8 cellular contexts compared by ENCODE assay signal in the genomic region with DNA sequence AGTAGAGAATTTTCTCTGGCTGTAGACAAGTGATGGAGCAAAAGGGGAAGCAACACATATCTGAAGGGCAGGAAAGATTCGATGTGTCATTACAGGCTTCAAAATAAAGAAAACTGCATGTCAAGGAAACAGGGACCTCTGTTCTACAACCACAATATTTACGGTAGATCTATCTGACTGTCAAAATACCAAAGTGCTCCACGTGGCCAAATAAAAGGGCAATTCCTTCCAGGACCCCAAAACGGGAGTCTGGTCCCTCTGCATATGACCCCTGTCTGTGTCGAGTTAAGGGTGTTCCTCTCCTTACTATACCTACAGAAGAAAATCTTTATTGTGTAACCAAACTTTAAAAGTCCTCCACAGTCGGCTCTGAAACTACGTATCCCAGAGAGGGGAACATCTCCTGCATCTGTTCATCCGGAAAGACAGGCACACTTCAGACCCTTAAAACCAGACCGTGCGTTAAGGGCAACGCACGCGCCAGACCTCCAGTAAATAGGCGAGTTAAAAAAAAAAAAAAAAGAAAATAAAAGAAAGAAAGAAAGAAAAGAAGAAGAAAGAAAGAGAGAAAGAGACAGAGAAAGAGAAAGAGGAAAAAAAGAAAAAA. TPM values are rescaled to one million over a fixed set of nuclear protein-coding genes. Genes with fewer than 3 reads are reported as not detected.
DNase-seq lines count a peak whose midpoint lies in the region; ATAC-seq and TF ChIP-seq lines count a peak whose summit lies in the region.

No MANE protein-coding gene starts in this region.

- H3K27me3 ChIP-seq in ACC112 (ENCODE audit: insufficient read depth, low read length) (no peaks in the 10 kb centered on the region), HCT116 (ENCODE audit: insufficient read depth, low read length) (no peaks in the 10 kb centered on the region), subcutaneous abdominal adipose tissue (ENCODE audit: control insufficient read depth in 5 of 5, insufficient read depth in 4 of 5, low read length in 5 of 5) (no peaks in the 10 kb centered on the region)

- ATAC-seq in HCT116 (no peak), WTC11 (no peak), HG03439 (IDR thresholded peaks at IDR 0.05; ENCODE audit: unreplicated experiment) (no peak)

- TF ChIP-seq CTCF in HCT116 (IDR thresholded peaks at IDR 0.05 in 2 of 3, conservative IDR thresholded peaks at IDR 0.05 in 1 of 3; ENCODE audit: borderline replicate concordance in 1 of 3, insufficient read depth in 1 of 3, low read depth in 2 of 3, low read length in 2 of 3) (no peak), WTC11 (IDR thresholded peaks at IDR 0.05) (no peak)

- TSS peak; percentile 74 for BruUV-seq in HCT116 (replicated peaks; lab: Mats Ljungman, UMichigan)

- intact Hi-C loops in HCT116 (cut with micrococcal nuclease), result no loop called here

- no peaks in the 10 kb centered on the region for H3K9me2 ChIP-seq in HCT116 (ENCODE audit: insufficient read depth)

- peak overlapping the region; percentile 95 for H3K4me3 Mint-ChIP-seq in WTC11

- no peak for TF ChIP-seq RAD21 in HCT116 (IDR thresholded peaks at IDR 0.05; ENCODE audit: low read depth)

- TF ChIP-seq POLR2A in HCT116 (IDR thresholded peaks at IDR 0.05; ENCODE audit: borderline replicate concordance, extremely low read depth, insufficient read depth, insufficient read length), result no peak

- H3K36me3 ChIP-seq in ACC112 (ENCODE audit: insufficient read depth, low read length) (no peaks in the 10 kb centered on the region; the same call in 1 of the 2 replicates), HCT116 (ENCODE audit: control insufficient read depth in 1 of 2, insufficient read depth in 2 of 2, low read length in 2 of 2) (peaks cover 0 to 9% of the 10 kb centered on the region in 2 experiments; a peak in 1 of 4 replicates), subcutaneous abdominal adipose tissue (ENCODE audit: control insufficient read depth in 5 of 5, insufficient read depth in 5 of 5, low read length in 5 of 5) (no peaks in the 10 kb centered on the region)

- peak overlapping the region; percentile 97 for H3K4me2 ChIP-seq in HCT116 (ENCODE audit: low read length)

- H3K79me2 ChIP-seq in ACC112 (ENCODE audit: control insufficient read depth, insufficient read depth, low read length, unreplicated experiment) (peaks cover 50% of the 10 kb centered on the region), HCT116 (ENCODE audit: insufficient read depth, low read length) (peaks cover 58% of the 10 kb centered on the region)

- peaks cover 21% of the 10 kb centered on the region for H3K4me1 Mint-ChIP-seq in WTC11

- RAD21 ChIA-PET in HCT116 (lab: Charles Lee; ENCODE audit: low non-redundant PET in 1 of 2, low total read pairs in 2 of 2, uncharacterized antibody in 2 of 2, unreplicated experiment in 2 of 2), result no interaction called here

- peaks cover 13% of the 10 kb centered on the region for H3K9me3 Mint-ChIP-seq in WTC11

- peaks cover 6% of the 10 kb centered on the region for H3K4me1 ChIP-seq in ACC112 (ENCODE audit: control insufficient read depth, insufficient read depth, low read length, unreplicated experiment)
- H3K4me1 ChIP-seq in HCT116 (ENCODE audit: control insufficient read depth in 1 of 2, insufficient read depth in 2 of 2, low read length in 2 of 2), result peaks cover 7 to 16% of the 10 kb centered on the region in 2 experiments; a peak in 3 of 4 replicates
- H3K4me1 ChIP-seq in subcutaneous abdominal adipose tissue (ENCODE audit: control insufficient read depth in 5 of 5, insufficient read depth in 5 of 5, low read length in 5 of 5), result peaks cover 5 to 29% (median 20%) of the 10 kb centered on the region in 5 donors

- peak overlapping the region; percentile 82 for H3K4me3 ChIP-seq in ACC112 (ENCODE audit: low read depth, low read length)
- H3K4me3 ChIP-seq in HCT116 (replicated peaks in 1 of 2; ENCODE audit: low read depth in 1 of 2, low read length in 2 of 2), result peak overlapping the region; percentile 91 to 94
- H3K4me3 ChIP-seq in iPS-18c (ENCODE audit: insufficient read depth, low read depth, low read length), result peak overlapping the region; percentile 99
- peak overlapping the region; percentile 65 to 96 (median 93) for H3K4me3 ChIP-seq in subcutaneous abdominal adipose tissue (ENCODE audit: low read depth in 1 of 5, low read length in 5 of 5)

- H3K9me3 ChIP-seq in HCT116 (ENCODE audit: control insufficient read depth in 1 of 2, insufficient read depth in 1 of 2, low read depth in 1 of 2, low read length in 2 of 2), result no peaks in the 10 kb centered on the region
- no peaks in the 10 kb centered on the region for H3K9me3 ChIP-seq in iPS-18c (ENCODE audit: control insufficient read depth, insufficient read depth, low read length)
- no peaks in the 10 kb centered on the region for H3K9me3 ChIP-seq in subcutaneous abdominal adipose tissue (ENCODE audit: control insufficient read depth in 5 of 5, low read length in 5 of 5)

- CTCF ChIA-PET in HCT116 (lab: Charles Lee), result no interaction called here
- CTCF ChIA-PET in WTC11 (lab: Charles Lee), result interaction anchor here (0.7 kb wide), 1 partner anchor 545 kb away, joined by 3 read pairs; no protein-coding TSS in a partner anchor

- no peak overlapping the region for H2AFZ ChIP-seq in ACC112 (ENCODE audit: low read length, unreplicated experiment)
- H2AFZ ChIP-seq in HCT116 (ENCODE audit: low read depth, low read length, poor library complexity, severe bottlenecking), result no peak overlapping the region

- DNase-seq in HCT116 (ENCODE audit: low read depth, low spot score) (no peak), WTC11 (ENCODE audit: low spot score) (no peak), SHP77 treated with DMSO at 0.1 percent for 48 hours (lab: John Stamatoyannopoulos, UW) (no peak), NCI-H146 treated with DMSO at 0.1 percent for 48 hours (lab: John Stamatoyannopoulos, UW; ENCODE audit: unreplicated experiment) (no peak)

- no peak overlapping the region; the same call in 1 of the 2 replicates for H3K27ac ChIP-seq in ACC112 (ENCODE audit: low read depth, low read length)
- H3K27ac ChIP-seq in HCT116 (ENCODE audit: low read depth, low read length), result peak overlapping the region; percentile 80
- H3K27ac ChIP-seq in subcutaneous abdominal adipose tissue (ENCODE audit: low read depth, low read length), result peak overlapping the region; percentile 84

- no peaks in the 10 kb centered on the region; the same call in 1 of the 2 replicates for H4K20me1 ChIP-seq in HCT116 (ENCODE audit: insufficient read depth)

- peak overlapping the region; percentile 53 for H3K27ac Mint-ChIP-seq in WTC11

- no peaks in the 10 kb centered on the region for H3K27me3 Mint-ChIP-seq in WTC11 (ENCODE audit: low read depth)

- H3K36me3 Mint-ChIP-seq in WTC11, result peaks cover 12% of the 10 kb centered on the region

- POLR2A ChIA-PET in HCT116 (lab: Charles Lee) (no interaction called here), WTC11 (lab: Charles Lee) (interaction anchor here (2.0 kb wide), 1 partner anchor 47 kb away, joined by 6 read pairs; the partner anchor contains the start of gene AQP11)

- H3K9ac ChIP-seq in HCT116 (ENCODE audit: low read length), result peak overlapping the region; percentile 92
- peak overlapping the region; percentile 44 to 90 (median 89) for H3K9ac ChIP-seq in subcutaneous abdominal adipose tissue (ENCODE audit: low read length in 5 of 5)

TF ChIP-seq in HCT116, 20 proteins besides CTCF, POLR2A, EP300 and RAD21:
- TF ChIP-seq TCF7L2 (IDR thresholded peaks at IDR 0.05; ENCODE audit: borderline replicate concordance, extremely low read depth, insufficient read depth, insufficient read length) (no peak), ZFX (IDR thresholded peaks at IDR 0.05) (no peak), MAX (IDR thresholded peaks at IDR 0.05) (peak; percentile 22; the same call in 1 of the 2 replicates), ZNF274 (IDR thresholded peaks at IDR 0.05; ENCODE audit: low read depth, low read length) (no peak), JUND (IDR thresholded peaks at IDR 0.05) (no peak)
TF ChIP-seq in HCT116: peak in this region for 1.

TF ChIP-seq in WTC11, 78 proteins besides CTCF, POLR2A, EP300 and RAD21 (continues in another document):
- no peak for TF ChIP-seq JAZF1 (CRISPR knock-in tag; IDR thresholded peaks at IDR 0.05)
- no peak for TF ChIP-seq PRRX2 (CRISPR knock-in tag; IDR thresholded peaks at IDR 0.05)
- no peak for TF ChIP-seq E2F5 (CRISPR knock-in tag; IDR thresholded peaks at IDR 0.05)
- no peak for TF ChIP-seq CREM (CRISPR knock-in tag; IDR thresholded peaks at IDR 0.05)
- TF ChIP-seq SOX15 (CRISPR knock-in tag; IDR thresholded peaks at IDR 0.05), result no peak
- TF ChIP-seq, protein P1, sequence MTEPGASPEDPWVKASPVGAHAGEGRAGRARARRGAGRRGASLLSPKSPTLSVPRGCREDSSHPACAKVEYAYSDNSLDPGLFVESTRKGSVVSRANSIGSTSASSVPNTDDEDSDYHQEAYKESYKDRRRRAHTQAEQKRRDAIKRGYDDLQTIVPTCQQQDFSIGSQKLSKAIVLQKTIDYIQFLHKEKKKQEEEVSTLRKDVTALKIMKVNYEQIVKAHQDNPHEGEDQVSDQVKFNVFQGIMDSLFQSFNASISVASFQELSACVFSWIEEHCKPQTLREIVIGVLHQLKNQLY (CRISPR knock-in tag; IDR thresholded peaks at IDR 0.05), result no peak
- no peak for TF ChIP-seq SMAD3 (CRISPR knock-in tag; IDR thresholded peaks at IDR 0.05; ENCODE audit: borderline replicate concordance)
- TF ChIP-seq MAX (CRISPR knock-in tag; IDR thresholded peaks at IDR 0.05), result no peak
- no peak for TF ChIP-seq ZNF121 (CRISPR knock-in tag; IDR thresholded peaks at IDR 0.05)

RNA-seq across cellular contexts. Expression of gene CLNS1A, which starts 0.8 kb away (rescaled TPM):
- total RNA-seq in HCT116 (2021; ENCODE audit: unreplicated experiment) (151 TPM), WTC11 (2021) (147 to 153 TPM (median 152 TPM) in 3 replicates)
- 174 and 199 TPM in 2 replicates for polyA plus RNA-seq in HCT116 (2012)

RNA-seq across cellular contexts. Expression of gene AQP11, which starts 47.1 kb away (rescaled TPM):
- 0.20 TPM for total RNA-seq in HCT116 (2021; ENCODE audit: unreplicated experiment)
- 0.40 and 0.53 TPM in 2 replicates for polyA plus RNA-seq in HCT116 (2012)
- total RNA-seq in WTC11 (2021), result 0.99 to 1.6 TPM (median 1.2 TPM) in 3 replicates
